15 cellular contexts compared by ENCODE assay signal in the genomic region with DNA sequence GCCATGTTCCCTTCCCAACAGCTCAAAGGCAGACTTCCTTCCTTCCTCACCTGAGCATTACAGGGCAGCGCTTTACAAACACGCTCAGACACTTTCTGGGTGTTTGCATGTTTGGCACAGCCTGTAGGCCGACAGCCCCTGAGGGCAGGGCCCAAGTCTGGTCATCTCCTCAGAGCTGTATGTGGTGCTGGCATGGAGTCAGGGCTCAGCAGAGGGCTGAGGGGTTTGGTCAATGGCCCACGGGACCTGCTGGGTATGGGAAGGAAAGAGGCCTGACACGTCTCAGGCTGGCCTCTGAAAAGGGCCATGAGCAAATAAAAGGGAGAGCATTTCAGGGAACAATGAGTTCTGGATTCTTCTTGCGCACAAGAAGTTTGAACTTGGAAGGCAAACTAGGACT.
A peak's percentile ranks its signal among the peaks of the same experiment; 100 is the strongest.
DNase-seq lines count a peak whose midpoint lies in the region; ATAC-seq lines count a peak whose summit lies in the region.
"Had no signal": no experiment of that assay in that cellular context is flagged by ENCODE, and none has a peak within 500 bp of the region (broad histone marks: within the 10 kb centered on the region; RNA-seq: fewer than 3 reads in every experiment).

No MANE protein-coding gene starts in this region.

- no peak overlapping the region for H3K4me3 Mint-ChIP-seq in activated CD4-positive, alpha-beta memory T cell treated with anti-CD3 and anti-CD28 coated beads for 36 hours
- H3K4me3 Mint-ChIP-seq in activated CD4-positive, alpha-beta memory T cell treated with anti-CD3 and anti-CD28 coated beads, Interleukin-2, amount 10 ng/mL, durations not matched to agents 7 days and 5 days, result no peak overlapping the region
- H3K4me3 Mint-ChIP-seq in T-helper 17 cell, result peak overlapping the region; percentile 7
- no peak overlapping the region for H3K4me3 Mint-ChIP-seq in dendritic cell treated with granulocyte-macrophage colony-stimulating factor and Interleukin-4, amounts not matched to agents 40 ng/mL and 50 ng/mL, for 4 days
- no peak overlapping the region for H3K4me3 Mint-ChIP-seq in stimulated activated naive B cell treated with anti-CD40 and anti-IgM and Interleukin-4, amounts not matched to agents 10 μg/mL and 1 μg/mL and 100 μg/mL, for 72 hours
- H3K4me3 Mint-ChIP-seq: CD8-positive, alpha-beta memory T cell had no signal

- peak overlapping the region; percentile 49 for H3K27ac Mint-ChIP-seq in activated CD4-positive, alpha-beta memory T cell treated with anti-CD3 and anti-CD28 coated beads for 36 hours
- no peak overlapping the region for H3K27ac Mint-ChIP-seq in activated CD4-positive, alpha-beta memory T cell treated with anti-CD3 and anti-CD28 coated beads, Interleukin-2, amount 10 ng/mL, durations not matched to agents 7 days and 5 days
- H3K27ac Mint-ChIP-seq in T-helper 17 cell, result no peak overlapping the region
- peak overlapping the region; percentile 3 for H3K27ac Mint-ChIP-seq in dendritic cell treated with granulocyte-macrophage colony-stimulating factor and Interleukin-4, amounts not matched to agents 40 ng/mL and 50 ng/mL, for 4 days
- H3K27ac Mint-ChIP-seq in stimulated activated naive B cell treated with anti-CD40 and anti-IgM and Interleukin-4, amounts not matched to agents 10 μg/mL and 1 μg/mL and 100 μg/mL, for 72 hours, result peak overlapping the region; percentile 42

- H3K27me3 Mint-ChIP-seq in activated CD4-positive, alpha-beta memory T cell treated with anti-CD3 and anti-CD28 coated beads for 36 hours, result no peaks in the 10 kb centered on the region
- no peaks in the 10 kb centered on the region for H3K27me3 Mint-ChIP-seq in activated CD4-positive, alpha-beta memory T cell treated with anti-CD3 and anti-CD28 coated beads, Interleukin-2, amount 10 ng/mL, durations not matched to agents 7 days and 5 days
- H3K27me3 Mint-ChIP-seq in T-helper 17 cell, result no peaks in the 10 kb centered on the region
- H3K27me3 Mint-ChIP-seq in dendritic cell treated with granulocyte-macrophage colony-stimulating factor and Interleukin-4, amounts not matched to agents 40 ng/mL and 50 ng/mL, for 4 days, result no peaks in the 10 kb centered on the region
- H3K27me3 Mint-ChIP-seq in stimulated activated naive B cell treated with anti-CD40 and anti-IgM and Interleukin-4, amounts not matched to agents 10 μg/mL and 1 μg/mL and 100 μg/mL, for 72 hours, result no peaks in the 10 kb centered on the region

- POLR2A ChIA-PET in activated CD4-positive, alpha-beta memory T cell treated with anti-CD3 and anti-CD28 coated beads for 36 hours (lab: Charles Lee), result no interaction called here
- POLR2A ChIA-PET in activated CD4-positive, alpha-beta memory T cell treated with anti-CD3 and anti-CD28 coated beads, Interleukin-2, amount 10 ng/mL, durations not matched to agents 7 days and 5 days (lab: Charles Lee), result interaction anchor here (0.7 kb wide), 1 partner anchor 32 kb away, joined by 3 read pairs; no protein-coding TSS in a partner anchor

- no peak for DNase-seq in activated CD4-positive, alpha-beta memory T cell treated with anti-CD3 and anti-CD28 coated beads for 36 hours
- DNase-seq in activated CD4-positive, alpha-beta memory T cell treated with anti-CD3 and anti-CD28 coated beads, Interleukin-2, amount 10 ng/mL, durations not matched to agents 7 days and 5 days, result no peak
- no peak for DNase-seq in T-helper 17 cell
- DNase-seq in stimulated activated naive B cell treated with anti-CD40 and anti-IgM and Interleukin-4, amounts not matched to agents 10 μg/mL and 1 μg/mL and 100 μg/mL, for 72 hours, result no peak
- no peak for DNase-seq in SHP77 (lab: John Stamatoyannopoulos, UW)
- DNase-seq: 8988T; AML-193; Caco-2; CD8-positive, alpha-beta memory T cell; DND-41; GDM1 had no signal

- H3K36me3 Mint-ChIP-seq in activated CD4-positive, alpha-beta memory T cell treated with anti-CD3 and anti-CD28 coated beads for 36 hours, result peaks cover 6% of the 10 kb centered on the region
- peaks cover 33% of the 10 kb centered on the region for H3K36me3 Mint-ChIP-seq in activated CD4-positive, alpha-beta memory T cell treated with anti-CD3 and anti-CD28 coated beads, Interleukin-2, amount 10 ng/mL, durations not matched to agents 7 days and 5 days (ENCODE audit: low read depth)
- no peaks in the 10 kb centered on the region for H3K36me3 Mint-ChIP-seq in T-helper 17 cell (ENCODE audit: low read depth)
- H3K36me3 Mint-ChIP-seq in dendritic cell treated with granulocyte-macrophage colony-stimulating factor and Interleukin-4, amounts not matched to agents 40 ng/mL and 50 ng/mL, for 4 days (ENCODE audit: low read depth), result peaks cover 80% of the 10 kb centered on the region
- H3K36me3 Mint-ChIP-seq in stimulated activated naive B cell treated with anti-CD40 and anti-IgM and Interleukin-4, amounts not matched to agents 10 μg/mL and 1 μg/mL and 100 μg/mL, for 72 hours, result peaks cover 8 to 17% of the 10 kb centered on the region in 2 donors

- ATAC-seq in T-helper 17 cell, result no peak
- no peak for ATAC-seq in stimulated activated naive B cell treated with anti-CD40 and anti-IgM and Interleukin-4, amounts not matched to agents 10 μg/mL and 1 μg/mL and 100 μg/mL, for 72 hours (replicated peaks)
- no peak for ATAC-seq in HG03025 (IDR thresholded peaks at IDR 0.05; ENCODE audit: low FRiP score, unreplicated experiment)

- no peaks in the 10 kb centered on the region for H3K9me3 Mint-ChIP-seq in activated CD4-positive, alpha-beta memory T cell treated with anti-CD3 and anti-CD28 coated beads for 36 hours
- no peaks in the 10 kb centered on the region for H3K9me3 Mint-ChIP-seq in activated CD4-positive, alpha-beta memory T cell treated with anti-CD3 and anti-CD28 coated beads, Interleukin-2, amount 10 ng/mL, durations not matched to agents 7 days and 5 days
- no peaks in the 10 kb centered on the region for H3K9me3 Mint-ChIP-seq in dendritic cell treated with granulocyte-macrophage colony-stimulating factor and Interleukin-4, amounts not matched to agents 40 ng/mL and 50 ng/mL, for 4 days
- no peaks in the 10 kb centered on the region for H3K9me3 Mint-ChIP-seq in stimulated activated naive B cell treated with anti-CD40 and anti-IgM and Interleukin-4, amounts not matched to agents 10 μg/mL and 1 μg/mL and 100 μg/mL, for 72 hours
- H3K9me3 Mint-ChIP-seq: CD8-positive, alpha-beta memory T cell had no signal

- no peaks in the 10 kb centered on the region for H3K9me3 ChIP-seq in T-helper 17 cell (ENCODE audit: control insufficient read depth, low read length, poor library complexity, severe bottlenecking)
- H3K9me3 ChIP-seq: BLaER1, Caco-2, HAP-1 had no signal

- H3K4me1 Mint-ChIP-seq in activated CD4-positive, alpha-beta memory T cell treated with anti-CD3 and anti-CD28 coated beads for 36 hours (ENCODE audit: low read depth), result peaks cover 4% of the 10 kb centered on the region
- H3K4me1 Mint-ChIP-seq in activated CD4-positive, alpha-beta memory T cell treated with anti-CD3 and anti-CD28 coated beads, Interleukin-2, amount 10 ng/mL, durations not matched to agents 7 days and 5 days, result peaks cover 2% of the 10 kb centered on the region
- H3K4me1 Mint-ChIP-seq in T-helper 17 cell, result peaks cover 7% of the 10 kb centered on the region
- no peaks in the 10 kb centered on the region for H3K4me1 Mint-ChIP-seq in dendritic cell treated with granulocyte-macrophage colony-stimulating factor and Interleukin-4, amounts not matched to agents 40 ng/mL and 50 ng/mL, for 4 days (ENCODE audit: low read depth)
- H3K4me1 Mint-ChIP-seq in stimulated activated naive B cell treated with anti-CD40 and anti-IgM and Interleukin-4, amounts not matched to agents 10 μg/mL and 1 μg/mL and 100 μg/mL, for 72 hours, result peaks cover 0 to 1% of the 10 kb centered on the region in 2 donors

- intact Hi-C loops in activated CD4-positive, alpha-beta memory T cell treated with anti-CD3 and anti-CD28 coated beads for 36 hours (cut with micrococcal nuclease), result no loop called here
- intact Hi-C loops in dendritic cell treated with granulocyte-macrophage colony-stimulating factor and Interleukin-4, amounts not matched to agents 40 ng/mL and 50 ng/mL, for 4 days (cut with micrococcal nuclease), result no loop called here

- CTCF ChIA-PET in activated CD4-positive, alpha-beta memory T cell treated with anti-CD3 and anti-CD28 coated beads for 36 hours (lab: Charles Lee), result no interaction called here
- CTCF ChIA-PET in activated CD4-positive, alpha-beta memory T cell treated with anti-CD3 and anti-CD28 coated beads, Interleukin-2, amount 10 ng/mL, durations not matched to agents 7 days and 5 days (lab: Charles Lee), result no interaction called here

Comparison
In these comparisons a context has a peak if more than half of its experiments do, and no peak if none do; other contexts are left out.
1. H3K27ac Mint-ChIP-seq: peak in activated CD4-positive, alpha-beta memory T cell treated with anti-CD3 and anti-CD28 coated beads for 36 hours (single experiment), dendritic cell treated with granulocyte-macrophage colony-stimulating factor and Interleukin-4, amounts not matched to agents 40 ng/mL and 50 ng/mL, for 4 days (single experiment) and stimulated activated naive B cell treated with anti-CD40 and anti-IgM and Interleukin-4, amounts not matched to agents 10 μg/mL and 1 μg/mL and 100 μg/mL, for 72 hours (single experiment); none in activated CD4-positive, alpha-beta memory T cell treated with anti-CD3 and anti-CD28 coated beads, Interleukin-2, amount 10 ng/mL, durations not matched to agents 7 days and 5 days (single experiment) and T-helper 17 cell (single experiment).